ENCODE assay signal across 10 cellular contexts in genomic region chr21:45874716-45875415, GRCh38.
DNase-seq lines count a peak whose midpoint lies in the region; ATAC-seq, FAIRE-seq and TF ChIP-seq lines count a peak whose summit lies in the region.
"Had no signal": no experiment of that assay in that cellular context is flagged by ENCODE, and none has a peak within 500 bp of the region (broad histone marks: within the 10 kb centered on the region; RNA-seq: fewer than 3 reads in every experiment).

No MANE protein-coding gene starts in this region.

- peak overlapping the region; percentile 3; the same call in 1 of the 2 replicates for H3K4me3 ChIP-seq in IMR-90 (ENCODE audit: insufficient read depth, low read depth, low read length)
- H3K4me3 ChIP-seq in H1 (ENCODE audit: extremely low read depth in 1 of 4, insufficient read depth in 2 of 4, low read depth in 3 of 4, low read length in 4 of 4), result no peak overlapping the region
- H3K4me3 ChIP-seq: thoracic aorta had no signal

- WGBS in IMR-90 (ENCODE audit: extremely low coverage in 2 of 2, insufficient read length in 1 of 2), 2 experiments, result 17% methylated on average over 10 of the region's 33 CpGs; no CpG with 5 or more reads in 1 of the 2 experiments
- 92% methylated on average over 33 of the region's 33 CpGs; no CpG with 5 or more reads in 1 of the 2 experiments for WGBS in H1 (ENCODE audit: extremely low coverage in 1 of 2, insufficient coverage in 1 of 2, insufficient read length in 1 of 2, insufficient replicate concordance in 2 of 2, low coverage in 1 of 2, low lambda C conversion rate in 2 of 2, missing lambda C conversion rate in 1 of 2), 2 experiments

- no TSS peak for BruUV-seq in IMR-90 (replicated peaks; lab: Mats Ljungman, UMichigan)

- TF ChIP-seq CTCF in IMR-90 (conservative IDR thresholded peaks at IDR 0.05; ENCODE audit: low read depth, low read length) (no peak), H1 (IDR thresholded peaks at IDR 0.05; ENCODE audit: control extremely low read depth in 1 of 3, insufficient read depth in 1 of 3, low read depth in 1 of 3, low read length in 3 of 3) (no peak)

- DNase-seq in AG20443 (ENCODE audit: low spot score), result peak; percentile 98
- peak; percentile 98 for DNase-seq in IMR-90
- no peak for DNase-seq in H1 (ENCODE audit: low read depth in 1 of 2, low spot score in 2 of 2)
- DNase-seq in myocyte (ENCODE audit: low read depth), result peak; percentile 96
- no peak for DNase-seq in DMS53 treated with DMSO at 0.1 percent for 48 hours (lab: John Stamatoyannopoulos, UW; ENCODE audit: unreplicated experiment)
- DNase-seq in middle frontal gyrus (ENCODE audit: extremely low spot score, low spot score), result no peak
- DNase-seq: naive B cell had no signal

- H3K9me3 ChIP-seq in IMR-90 (ENCODE audit: control insufficient read depth, insufficient read depth, low read length) (no peaks in the 10 kb centered on the region), H1 (ENCODE audit: insufficient read depth in 2 of 2, low read depth in 1 of 2, low read length in 1 of 2) (no peaks in the 10 kb centered on the region)
- H3K9me3 ChIP-seq: thoracic aorta had no signal

- H3K4me2 ChIP-seq in IMR-90 (ENCODE audit: low read depth, low read length) (peak overlapping the region; percentile 68), H1 (ENCODE audit: insufficient read depth in 1 of 2, low read depth in 2 of 2, low read length in 2 of 2) (no peak overlapping the region)

- H3K23ac ChIP-seq in IMR-90 (ENCODE audit: low read depth, low read length) (peak overlapping the region; percentile 100), H1 (ENCODE audit: insufficient read length) (no peak overlapping the region)

- no peaks in the 10 kb centered on the region for H4K20me1 ChIP-seq in IMR-90 (ENCODE audit: insufficient read depth, low read length)
- no peaks in the 10 kb centered on the region for H4K20me1 ChIP-seq in H1 (replicated peaks in 1 of 2; ENCODE audit: control insufficient read depth in 1 of 2, insufficient read depth in 2 of 2, low read length in 2 of 2)

- in situ Hi-C loops in IMR-90 (cut with MboI; ENCODE audit: low sequenced_read_pairs), result no loop called here

- peak; percentile 93 for ATAC-seq in IMR-90 (ENCODE audit: low read depth)
- no peak for ATAC-seq in HG02885 (IDR thresholded peaks at IDR 0.05; ENCODE audit: poor library complexity, unreplicated experiment)
- no peak for ATAC-seq in HG02973 (IDR thresholded peaks at IDR 0.05; ENCODE audit: unreplicated experiment)

- dilution Hi-C loops in IMR-90 (cut with HindIII; ENCODE audit: low sequenced_read_pairs, unreplicated experiment), result no loop called here

- intact Hi-C loops in IMR-90 (cut with micrococcal nuclease), result loop anchor here (2.0 kb wide), 1 partner anchor 42 kb away; no protein-coding TSS in a partner anchor

- no peak overlapping the region for H2BK12ac ChIP-seq in H1 (ENCODE audit: low read depth, low read length)

- H3K4ac ChIP-seq in IMR-90 (ENCODE audit: low read depth, low read length) (peak overlapping the region; percentile 100), H1 (replicated peaks; ENCODE audit: insufficient read length, low read depth, low read length) (no peak overlapping the region)

- H3K27ac ChIP-seq in IMR-90 (ENCODE audit: insufficient read depth, low read length), result peak overlapping the region; percentile 99
- no peak overlapping the region for H3K27ac ChIP-seq in H1 (ENCODE audit: low read depth, low read length)
- H3K27ac ChIP-seq: thoracic aorta had no signal

- H2BK15ac ChIP-seq in IMR-90 (ENCODE audit: low read depth, low read length), result peak overlapping the region; percentile 100
- H2BK15ac ChIP-seq in H1 (ENCODE audit: low read length), result no peak overlapping the region

- H2AK9ac ChIP-seq in IMR-90 (replicated peaks; ENCODE audit: low read depth, low read length, poor library complexity), result peak overlapping the region; percentile 96

- H4K8ac ChIP-seq in IMR-90 (ENCODE audit: low read depth in 2 of 2, low read length in 2 of 2) (peak overlapping the region; percentile 99 to 100), H1 (ENCODE audit: extremely low read depth, insufficient read depth, low read length) (peak overlapping the region; percentile 80; the same call in 1 of the 2 replicates)

- H2BK5ac ChIP-seq in IMR-90 (ENCODE audit: low read depth, low read length, poor library complexity, severe bottlenecking) (peak overlapping the region; percentile 100), H1 (ENCODE audit: low read depth, low read length) (peak overlapping the region; percentile 35; the same call in 1 of the 2 replicates)

- H3K18ac ChIP-seq in IMR-90 (ENCODE audit: low read depth, low read length) (peak overlapping the region; percentile 98), H1 (ENCODE audit: extremely low read depth, low read length) (no peak overlapping the region)

- H3K23me2 ChIP-seq in H1 (ENCODE audit: low read depth, low read length), result no peaks in the 10 kb centered on the region

- peaks cover 37% of the 10 kb centered on the region for H3K9me1 ChIP-seq in IMR-90 (ENCODE audit: insufficient read depth, low read length)

- TF ChIP-seq EP300 in H1 (IDR thresholded peaks at IDR 0.05; ENCODE audit: borderline replicate concordance in 1 of 2, low read depth in 2 of 2, low read length in 2 of 2), result no peak

- H3K36me3 ChIP-seq in IMR-90 (ENCODE audit: control insufficient read depth, insufficient read depth, low read length) (no peaks in the 10 kb centered on the region), H1 (ENCODE audit: control insufficient read depth in 2 of 4, insufficient read depth in 4 of 4, low read length in 3 of 4) (no peaks in the 10 kb centered on the region)
- H3K36me3 ChIP-seq: thoracic aorta had no signal

- peak; percentile 6; the same call in 1 of the 2 replicates for TF ChIP-seq RAD21 in IMR-90 (IDR thresholded peaks at IDR 0.05; ENCODE audit: low read length)
- TF ChIP-seq RAD21 in H1 (IDR thresholded peaks at IDR 0.05 in 1 of 2, conservative IDR thresholded peaks at IDR 0.05 in 1 of 2; ENCODE audit: low read depth in 2 of 2, low read length in 2 of 2), result no peak

- peak; percentile 64; the same call in 1 of the 2 replicates for TF ChIP-seq POLR2A in IMR-90 (IDR thresholded peaks at IDR 0.05; ENCODE audit: low read depth, low read length)
- no peak for TF ChIP-seq POLR2A in H1 (IDR thresholded peaks at IDR 0.05; ENCODE audit: control extremely low read depth in 1 of 2, low read depth in 2 of 2, low read length in 2 of 2)

- H2AK5ac ChIP-seq in IMR-90 (ENCODE audit: low read depth, low read length) (peak overlapping the region; percentile 100), H1 (ENCODE audit: low read depth, low read length) (no peak overlapping the region)

- H2BK120ac ChIP-seq in IMR-90 (ENCODE audit: low read depth, low read length), result peak overlapping the region; percentile 100
- H2BK120ac ChIP-seq in H1 (replicated peaks; ENCODE audit: low read depth, low read length), result no peak overlapping the region

- CTCF ChIA-PET in IMR-90 (lab: Yijun Ruan, JAX) (interaction anchor here (0.7 to 1.3 kb wide), 3 partner anchors 9 to 410 kb away, joined by 3 read pairs; no protein-coding TSS in a partner anchor), H1 (lab: Charles Lee; ENCODE audit: partially characterized antibody) (interaction anchor here (0.9 to 1.3 kb wide), 2 partner anchors 279 to 1386 kb away, joined by 3 read pairs; no protein-coding TSS in a partner anchor)

- H4K5ac ChIP-seq in IMR-90 (ENCODE audit: low read depth, low read length) (peak overlapping the region; percentile 98), H1 (ENCODE audit: insufficient read length, low read depth, low read length) (no peak overlapping the region)

- peak overlapping the region; percentile 100 for H3K14ac ChIP-seq in IMR-90 (replicated peaks; ENCODE audit: low read depth, low read length)
- H3K14ac ChIP-seq in H1 (ENCODE audit: insufficient read length), result no peak overlapping the region

- POLR2A ChIA-PET in IMR-90 (lab: Charles Lee; ENCODE audit: unreplicated experiment) (no interaction called here), H1 (lab: Charles Lee; ENCODE audit: partially characterized antibody) (no interaction called here)

- no peak for FAIRE-seq in H1 (lab: Jason Lieb, UNC)

- H3K56ac ChIP-seq in IMR-90 (ENCODE audit: extremely low read depth, insufficient read depth, low read length) (peak overlapping the region; percentile 89), H1 (replicated peaks; ENCODE audit: insufficient read length, low read depth, low read length) (no peak overlapping the region)

- peak overlapping the region; percentile 100 for H4K91ac ChIP-seq in IMR-90 (ENCODE audit: insufficient read depth, low read depth, low read length)
- no peak overlapping the region for H4K91ac ChIP-seq in H1 (replicated peaks; ENCODE audit: insufficient read length, low read length)

- peak overlapping the region; percentile 90 for H2AFZ ChIP-seq in IMR-90 (replicated peaks; ENCODE audit: low read length, poor library complexity)
- no peak overlapping the region for H2AFZ ChIP-seq in H1 (ENCODE audit: low read length)

- H3K9ac ChIP-seq in IMR-90 (ENCODE audit: low read depth, low read length) (peak overlapping the region; percentile 77), H1 (replicated peaks in 1 of 4; ENCODE audit: extremely low read depth in 1 of 4, low read depth in 3 of 4, low read length in 3 of 4) (no peak overlapping the region)

- no peaks in the 10 kb centered on the region for H3K79me2 ChIP-seq in H1 (ENCODE audit: control insufficient read depth in 1 of 2, insufficient read depth in 2 of 2, low read length in 2 of 2)

- H2BK20ac ChIP-seq in IMR-90 (ENCODE audit: low read depth, low read length) (peak overlapping the region; percentile 100), H1 (ENCODE audit: low read length) (no peak overlapping the region)

- H3K4me1 ChIP-seq in IMR-90 (ENCODE audit: control insufficient read depth, insufficient read depth, low read length) (peaks cover 38% of the 10 kb centered on the region), H1 (replicated peaks in 1 of 4; ENCODE audit: control insufficient read depth in 3 of 4, insufficient read depth in 4 of 4, low read length in 3 of 4) (peaks cover 0 to 3% (median 0%) of the 10 kb centered on the region in 4 experiments; a peak in 3 of 7 replicates)

- peaks cover 0 to 29% of the 10 kb centered on the region in 2 experiments; a peak in 2 of 4 replicates for H3K79me1 ChIP-seq in IMR-90 (ENCODE audit: low read depth in 1 of 2, low read length in 2 of 2)
- H3K79me1 ChIP-seq in H1 (ENCODE audit: low read depth, low read length), result no peaks in the 10 kb centered on the region

- H3K27me3 ChIP-seq in IMR-90 (ENCODE audit: control insufficient read depth, insufficient read depth, low read length), result no peaks in the 10 kb centered on the region
- H3K27me3 ChIP-seq in H1 (replicated peaks in 1 of 4; ENCODE audit: control insufficient read depth in 3 of 4, extremely low read depth in 1 of 4, insufficient read depth in 3 of 4, low read length in 3 of 4), result no peaks in the 10 kb centered on the region

TF ChIP-seq in IMR-90, 13 proteins besides CTCF, POLR2A, EP300 and RAD21 (continues in another document):
- TF ChIP-seq RFX5 (IDR thresholded peaks at IDR 0.05; ENCODE audit: low read depth, low read length) (no peak), MAFK (IDR thresholded peaks at IDR 0.05; ENCODE audit: low read depth, low read length) (peak; percentile 38; the same call in 1 of the 2 replicates)

TF ChIP-seq in H1, 55 proteins besides CTCF, POLR2A, EP300 and RAD21:
- TF ChIP-seq SP2 (IDR thresholded peaks at IDR 0.05; ENCODE audit: low read length) (no peak), GABPA (IDR thresholded peaks at IDR 0.05; ENCODE audit: borderline replicate concordance, insufficient read depth, low read length) (no peak)

Comparison
In these comparisons a context has a peak if more than half of its experiments do, and no peak if none do; other contexts are left out.
1. DNase-seq: peak in AG20443 (single experiment), IMR-90 (single experiment) and myocyte (single experiment); none in H1 (0 of 2), DMS53 treated with DMSO at 0.1 percent for 48 hours (single experiment) and middle frontal gyrus (single experiment).